33 cellular contexts compared by ENCODE assay signal in the genomic region with DNA sequence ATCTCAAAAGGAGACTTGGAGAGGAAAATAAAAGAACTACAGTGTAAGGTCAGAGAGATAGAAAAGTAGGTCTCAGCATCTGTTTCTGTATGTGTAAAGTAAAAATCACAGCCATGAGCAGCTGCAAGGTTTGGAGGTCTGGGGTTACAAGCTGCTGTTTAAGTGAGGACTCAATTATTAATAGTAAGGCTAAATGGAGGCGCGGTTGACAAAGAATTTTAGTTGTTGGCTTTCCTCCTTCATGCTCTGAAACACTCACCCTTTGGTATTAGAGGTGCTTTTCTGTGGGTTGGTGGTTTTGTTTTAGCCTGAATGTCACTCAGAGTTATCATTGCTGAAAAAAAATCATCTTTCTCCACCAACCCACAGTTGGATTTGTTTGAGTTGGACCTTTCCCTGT. TPM values are rescaled to one million over a fixed set of nuclear protein-coding genes. Genes with fewer than 3 reads are reported as not detected.
"Had no signal": no experiment of that assay in that cellular context is flagged by ENCODE, and none has a peak within 500 bp of the region (broad histone marks: within the 10 kb centered on the region; RNA-seq: fewer than 3 reads in every experiment).

No MANE protein-coding gene starts in this region.

- H3K36me3 Mint-ChIP-seq: activated naive CD4-positive, alpha-beta T cell treated with anti-CD3 and anti-CD28 coated beads, Interleukin-2, amount 10 ng/mL, durations not matched to agents 7 days and 5 days; activated naive CD8-positive, alpha-beta T cell had no signal

- H3K36me3 ChIP-seq: brain microvascular endothelial cell had no signal

- H3K9me3 Mint-ChIP-seq: activated B cell treated with CpG ODN at 0.5 μM for 24 hours; activated naive CD4-positive, alpha-beta T cell treated with anti-CD3 and anti-CD28 coated beads, Interleukin-2, amount 10 ng/mL, durations not matched to agents 7 days and 5 days; activated naive CD8-positive, alpha-beta T cell treated with anti-CD3 and anti-CD28 coated beads, Interleukin-2, amount 50 U/mL, for 24 hours; activated T-cell treated with anti-CD3 and anti-CD28 coated beads, Interleukin-2, amount 50 U/mL, for 4 hours; activated T-helper 1 cell treated with anti-CD3 and anti-CD28 coated beads, Interleukin-12 subunit alpha, Interleukin-12 subunit beta, Interleukin-2, Interleukin-4 antibody, amounts not matched to agents 30 ng/mL and 10 ng/mL and 1 ng/mL, durations not matched to agents 14 hours and 24 hours and 36 hours had no signal

- H3K27ac Mint-ChIP-seq: activated B cell treated with CpG ODN at 0.5 μM for 24 hours; activated naive CD4-positive, alpha-beta T cell treated with anti-CD3 and anti-CD28 coated beads, Interleukin-2, amount 10 ng/mL, durations not matched to agents 7 days and 5 days; activated naive CD8-positive, alpha-beta T cell; activated naive CD8-positive, alpha-beta T cell treated with anti-CD3 and anti-CD28 coated beads, Interleukin-2, amount 50 U/mL, for 24 hours; activated T-helper 1 cell treated with anti-CD3 and anti-CD28 coated beads, Interleukin-12 subunit alpha, Interleukin-12 subunit beta, Interleukin-2, Interleukin-4 antibody, amounts not matched to agents 30 ng/mL and 10 ng/mL and 1 ng/mL, durations not matched to agents 14 hours and 24 hours and 36 hours had no signal

- DNase-seq: activated B cell treated with CpG ODN at 0.5 μM for 24 hours; activated CD4-positive, alpha-beta T cell treated with anti-CD3 and anti-CD28 coated beads for 4 hours; activated CD4-positive, alpha-beta T cell treated with anti-CD3 and anti-CD28 coated beads, Interleukin-2, amount 50 U/mL, for 4 hours; activated CD4-positive, CD25-positive, alpha-beta regulatory T cell treated with anti-CD3 and anti-CD28 coated beads, Interleukin-2, amount 50 U/mL, for 72 hours; activated CD8-positive, alpha-beta memory T cell treated with anti-CD3 and anti-CD28 coated beads, Interleukin-2, amount 50 U/mL, for 4 hours; activated naive CD4-positive, alpha-beta T cell treated with anti-CD3 and anti-CD28 coated beads, Interleukin-2, amount 10 ng/mL, durations not matched to agents 7 days and 5 days; activated naive CD8-positive, alpha-beta T cell treated with anti-CD3 and anti-CD28 coated beads, Interleukin-2, amount 50 U/mL, for 24 hours; activated T-cell treated with anti-CD3 and anti-CD28 coated beads for 4 hours; activated T-cell treated with anti-CD3 and anti-CD28 coated beads, Interleukin-2, amount 50 U/mL, for 4 hours; aorta; brain microvascular endothelial cell; central memory CD4-positive, alpha-beta T cell; NCI-H1105; NCI-H1417 treated with DMSO at 0.1 percent for 48 hours; NCI-H187 treated with DMSO at 0.1 percent for 48 hours; NCI-H2081; NCI-H2171 treated with DMSO at 0.1 percent for 48 hours; NCI-H2227 treated with DMSO at 0.1 percent for 48 hours; NCI-H446; NCI-H510A treated with DMSO at 0.1 percent for 48 hours; NCI-H526 treated with DMSO at 0.1 percent for 48 hours; NCI-H774; NK-92 treated with Interleukin-12 subunit alpha and Interleukin-12 subunit beta, amount 100 ng/mL, for 24 hours; Right ventricle myocardium superior; SW 1271; T-helper 1 cell; T-helper 9 cell had no signal

- H3K4me3 Mint-ChIP-seq: activated B cell treated with CpG ODN at 0.5 μM for 24 hours; activated naive CD4-positive, alpha-beta T cell treated with anti-CD3 and anti-CD28 coated beads, Interleukin-2, amount 10 ng/mL, durations not matched to agents 7 days and 5 days; activated naive CD8-positive, alpha-beta T cell; activated naive CD8-positive, alpha-beta T cell treated with anti-CD3 and anti-CD28 coated beads, Interleukin-2, amount 50 U/mL, for 24 hours; activated T-cell treated with anti-CD3 and anti-CD28 coated beads, Interleukin-2, amount 50 U/mL, for 4 hours; activated T-helper 1 cell treated with anti-CD3 and anti-CD28 coated beads, Interleukin-12 subunit alpha, Interleukin-12 subunit beta, Interleukin-2, Interleukin-4 antibody, amounts not matched to agents 30 ng/mL and 10 ng/mL and 1 ng/mL, durations not matched to agents 14 hours and 24 hours and 36 hours had no signal

- H3K27ac ChIP-seq: brain microvascular endothelial cell, VCaP had no signal

- ATAC-seq: activated naive CD8-positive, alpha-beta T cell treated with anti-CD3 and anti-CD28 coated beads, Interleukin-2, amount 50 U/mL, for 24 hours; activated T-cell treated with anti-CD3 and anti-CD28 coated beads, Interleukin-2, amount 50 U/mL, for 4 hours had no signal

- H3K4me1 Mint-ChIP-seq: activated B cell treated with CpG ODN at 0.5 μM for 24 hours; activated naive CD8-positive, alpha-beta T cell treated with anti-CD3 and anti-CD28 coated beads, Interleukin-2, amount 50 U/mL, for 24 hours had no signal

RNA-seq across cellular contexts. Expression of a gene that starts 59.8 kb away (rescaled TPM):
- total RNA-seq: activated B cell treated with CpG ODN at 0.5 μM for 24 hours; activated T-cell treated with anti-CD3 and anti-CD28 coated beads, Interleukin-2, amount 50 U/mL, for 4 hours; activated T-helper 1 cell treated with anti-CD3 and anti-CD28 coated beads, Interleukin-12 subunit alpha, Interleukin-12 subunit beta, Interleukin-2, Interleukin-4 antibody, amounts not matched to agents 30 ng/mL and 10 ng/mL and 1 ng/mL, durations not matched to agents 14 hours and 24 hours and 36 hours; aorta; cerebellum; M059J; OCI-LY7; Right ventricle myocardium superior had no signal
